Comparison of ENCODE assay signal across 8 cellular contexts in the genomic region with DNA sequence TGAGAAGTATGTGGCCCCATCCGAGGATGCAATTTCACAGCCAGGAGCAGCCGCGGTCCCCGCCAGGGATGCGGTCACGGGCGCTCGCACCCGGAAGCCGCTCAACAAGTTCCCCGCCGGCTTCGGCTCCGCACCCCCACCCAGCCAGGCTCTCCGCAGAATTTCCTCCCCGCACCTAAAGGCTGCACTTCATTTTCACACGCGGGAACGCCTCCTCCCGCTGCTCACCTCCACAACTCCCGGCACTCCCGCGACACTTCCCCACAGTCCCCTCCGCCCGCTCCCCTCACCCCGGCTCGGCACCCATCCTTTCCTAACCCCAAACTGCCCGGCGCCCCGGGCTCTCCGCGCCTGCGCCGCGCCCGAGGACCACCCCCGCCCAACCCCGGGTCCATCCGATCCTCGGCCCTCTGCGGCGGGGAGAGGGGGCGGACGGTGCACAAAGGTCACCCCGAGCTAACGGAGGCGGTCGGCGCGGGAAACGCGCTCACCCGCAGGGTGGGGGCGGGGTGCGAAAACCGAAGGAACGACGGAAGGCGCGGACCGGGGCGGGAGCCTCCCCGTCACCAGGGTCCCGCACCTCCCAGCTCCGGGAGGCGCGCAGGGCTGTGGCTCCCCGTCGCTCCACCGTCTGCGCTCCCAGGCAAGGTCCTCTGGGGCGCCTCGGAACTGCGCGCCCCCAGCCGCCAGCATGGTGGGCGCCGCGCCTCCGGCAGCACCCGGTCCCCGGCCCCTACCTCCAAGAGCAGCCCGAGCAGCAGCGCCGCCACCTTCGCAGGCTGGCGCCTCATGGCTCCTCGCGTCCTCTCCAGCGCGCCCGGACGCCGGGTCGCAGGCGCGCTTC. TPM values are rescaled to one million over a fixed set of nuclear protein-coding genes. Genes with fewer than 3 reads are reported as not detected.
DNase-seq lines count a peak whose midpoint lies in the region; ATAC-seq, FAIRE-seq and TF ChIP-seq lines count a peak whose summit lies in the region.

No MANE protein-coding gene starts in this region.

- no peak for FAIRE-seq in RCC 7860 (lab: Jason Lieb, UNC)

- DNase-seq in RCC 7860 (ENCODE audit: low spot score) = peak; percentile 34
- peak; percentile 60 for DNase-seq in activated effector memory CD4-positive, alpha-beta T cell treated with Interleukin-2 at 50 U/mL for 16 hours
- peak; percentile 60 for DNase-seq in fibroblast of villous mesenchyme (ENCODE audit: low read depth)
- DNase-seq in nucleus accumbens (lab: John Stamatoyannopoulos, UW) = peak in 32 of 56 donors; percentile 16 to 68 (median 42)
- peak; percentile 82 for DNase-seq in upper lobe of right lung

- no peaks in the 10 kb centered on the region for H3K9me3 ChIP-seq in upper lobe of right lung

- peak; percentile 34 for ATAC-seq in GM19324 (IDR thresholded peaks at IDR 0.05; ENCODE audit: low FRiP score, unreplicated experiment)
- ATAC-seq in HG03432 (IDR thresholded peaks at IDR 0.05; ENCODE audit: unreplicated experiment) = peak; percentile 20
- peak; percentile 64 for ATAC-seq in upper lobe of right lung

- H3K4me3 ChIP-seq in fibroblast of villous mesenchyme (ENCODE audit: low read depth, low read length) = peak overlapping the region; percentile 86
- peak overlapping the region; percentile 96 for H3K4me3 ChIP-seq in upper lobe of right lung

- peaks cover 34% of the 10 kb centered on the region for H3K4me1 ChIP-seq in upper lobe of right lung

- intact Hi-C loops in upper lobe of right lung (cut with DNase I) = no loop called here

- no peaks in the 10 kb centered on the region for H3K27me3 ChIP-seq in upper lobe of right lung

- H3K27ac ChIP-seq in C4-2B = peak overlapping the region; percentile 80
- peak overlapping the region; percentile 85 for H3K27ac ChIP-seq in upper lobe of right lung

- H3K36me3 ChIP-seq in upper lobe of right lung = no peaks in the 10 kb centered on the region

- TF ChIP-seq CTCF in C4-2B (conservative IDR thresholded peaks at IDR 0.05) (peak; percentile 43; the same call in 1 of the 2 replicates), fibroblast of villous mesenchyme (IDR thresholded peaks at IDR 0.05; ENCODE audit: insufficient read depth, low read depth, low read length) (no peak), upper lobe of right lung (IDR thresholded peaks at IDR 0.05) (no peak)

RNA-seq across cellular contexts. Expression of a gene that starts 0.5 kb away (rescaled TPM):
- 73.8 and 81.2 TPM in 2 replicates for total RNA-seq in fibroblast of villous mesenchyme
- total RNA-seq in upper lobe of right lung = 53.7 TPM

Comparison
In these comparisons a context has a peak if more than half of its experiments do, and no peak if none do; other contexts are left out.
1. Peak in every context shown above with its lines: DNase-seq, ATAC-seq, H3K4me3 ChIP-seq and H3K27ac ChIP-seq.